13 cellular contexts compared by ENCODE assay signal in genomic region chr2:117858892-117859531, GRCh38.
"Had no signal": no experiment of that assay in that cellular context is flagged by ENCODE, and none has a peak within 500 bp of the region (broad histone marks: within the 10 kb centered on the region; RNA-seq: fewer than 3 reads in every experiment).

No MANE protein-coding gene starts in this region.

- DNase-seq: activated CD4-positive, alpha-beta memory T cell treated with anti-CD3 and anti-CD28 coated beads, Interleukin-2, amount 10 ng/mL, durations not matched to agents 7 days and 5 days; activated CD8-positive, alpha-beta memory T cell treated with anti-CD3 and anti-CD28 coated beads, Interleukin-2, amount 50 U/mL, for 4 hours; activated gamma-delta T cell treated with Interleukin-2 at 50 U/mL for 16 hours; activated T-cell treated with anti-CD3 and anti-CD28 coated beads, Interleukin-2, amount 50 U/mL, for 72 hours; dermis blood vessel endothelial cell; midbrain; naive B cell; nucleus accumbens; spleen; stimulated activated CD4-positive, alpha-beta T cell treated with anti-CD3 and anti-CD28 coated beads, Interleukin-1b, Interleukin-23, amount 100 ng/mL, for 48 hours; stimulated activated naive B cell treated with anti-CD40 and anti-IgM and Interleukin-4, amounts not matched to agents 10 μg/mL and 1 μg/mL and 100 μg/mL, for 72 hours had no signal

- H3K27ac Mint-ChIP-seq: activated CD4-positive, alpha-beta memory T cell treated with anti-CD3 and anti-CD28 coated beads, Interleukin-2, amount 10 ng/mL, durations not matched to agents 7 days and 5 days; activated T-cell treated with anti-CD3 and anti-CD28 coated beads, Interleukin-2, amount 50 U/mL, for 72 hours; progenitor cell of endocrine pancreas; stimulated activated naive B cell treated with anti-CD40 and anti-IgM and Interleukin-4, amounts not matched to agents 10 μg/mL and 1 μg/mL and 100 μg/mL, for 72 hours had no signal

- H3K36me3 Mint-ChIP-seq: naive B cell; stimulated activated naive B cell treated with anti-CD40 and anti-IgM and Interleukin-4, amounts not matched to agents 10 μg/mL and 1 μg/mL and 100 μg/mL, for 72 hours had no signal

- H3K4me3 Mint-ChIP-seq: activated CD4-positive, alpha-beta memory T cell treated with anti-CD3 and anti-CD28 coated beads, Interleukin-2, amount 10 ng/mL, durations not matched to agents 7 days and 5 days; activated T-cell treated with anti-CD3 and anti-CD28 coated beads, Interleukin-2, amount 50 U/mL, for 72 hours; naive B cell; stimulated activated naive B cell treated with anti-CD40 and anti-IgM and Interleukin-4, amounts not matched to agents 10 μg/mL and 1 μg/mL and 100 μg/mL, for 72 hours had no signal

- H3K4me1 Mint-ChIP-seq: activated CD4-positive, alpha-beta memory T cell treated with anti-CD3 and anti-CD28 coated beads, Interleukin-2, amount 10 ng/mL, durations not matched to agents 7 days and 5 days; naive B cell; stimulated activated naive B cell treated with anti-CD40 and anti-IgM and Interleukin-4, amounts not matched to agents 10 μg/mL and 1 μg/mL and 100 μg/mL, for 72 hours had no signal

- ATAC-seq: activated T-cell treated with anti-CD3 and anti-CD28 coated beads, Interleukin-2, amount 50 U/mL, for 72 hours; sciatic nerve; stimulated activated naive B cell treated with anti-CD40 and anti-IgM and Interleukin-4, amounts not matched to agents 10 μg/mL and 1 μg/mL and 100 μg/mL, for 72 hours had no signal

- H3K9me3 Mint-ChIP-seq: activated CD4-positive, alpha-beta memory T cell treated with anti-CD3 and anti-CD28 coated beads, Interleukin-2, amount 10 ng/mL, durations not matched to agents 7 days and 5 days had no signal
